Comparison of ENCODE assay signal across 16 cellular contexts in the genomic region with DNA sequence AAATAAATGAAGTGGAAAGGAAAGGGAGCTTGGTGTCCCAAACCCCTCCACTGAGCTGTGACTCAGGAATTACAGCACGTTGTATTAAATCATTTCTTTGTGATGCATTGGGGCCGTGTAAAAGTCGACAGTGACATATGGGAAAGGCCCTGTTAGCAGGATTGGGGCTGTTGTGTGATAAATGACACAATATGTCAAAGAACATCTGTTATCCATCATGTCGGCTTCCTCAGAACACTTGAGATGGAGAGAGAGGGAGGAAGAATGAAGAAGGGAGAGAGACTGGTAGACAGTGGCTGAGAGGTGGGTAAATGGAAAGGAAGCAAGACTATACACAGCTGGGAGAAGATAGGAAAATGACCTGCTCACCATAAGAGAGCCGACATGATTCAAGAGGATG.
A peak's percentile ranks its signal among the peaks of the same experiment; 100 is the strongest.
DNase-seq lines count a peak whose midpoint lies in the region; FAIRE-seq and TF ChIP-seq lines count a peak whose summit lies in the region.
"Had no signal": no experiment of that assay in that cellular context is flagged by ENCODE, and none has a peak within 500 bp of the region (broad histone marks: within the 10 kb centered on the region; RNA-seq: fewer than 3 reads in every experiment).

No MANE protein-coding gene starts in this region.

- no peak for FAIRE-seq in urothelium cell line (lab: Jason Lieb, UNC)
- FAIRE-seq: A204.1, D721Med had no signal

- H3K36me3 Mint-ChIP-seq in glutamatergic neuron (ENCODE audit: unreplicated experiment): no peaks in the 10 kb centered on the region
- H3K36me3 Mint-ChIP-seq: CD4-positive, alpha-beta memory T cell had no signal

- H3K27ac Mint-ChIP-seq in glutamatergic neuron (ENCODE audit: unreplicated experiment): peak overlapping the region; percentile 98
- H3K27ac Mint-ChIP-seq: CD4-positive, alpha-beta memory T cell had no signal

- in situ Hi-C loops in GM13977 (cut with MboI; ENCODE audit: low pct_unique_long_range_greater_than_20kb, low sequenced_read_pairs, unreplicated experiment): no loop called here

- DNase-seq in NCI-H1694 (lab: John Stamatoyannopoulos, UW): peak; percentile 92
- DNase-seq in NCI-H524 treated with DMSO at 0.1 percent for 48 hours (lab: John Stamatoyannopoulos, UW): peak; percentile 97
- DNase-seq in glutamatergic neuron: no peak
- no peak for DNase-seq in GM13977 (ENCODE audit: low spot score)
- DNase-seq in AG20443 (ENCODE audit: low spot score): no peak
- no peak for DNase-seq in NCI-H2227 treated with DMSO at 0.1 percent for 48 hours (lab: John Stamatoyannopoulos, UW)
- DNase-seq in urothelium cell line (ENCODE audit: low spot score): no peak
- DNase-seq: BE2C; CD4-positive, alpha-beta memory T cell; DMS53; GF-D8; GM23248; H7; IMR-90 had no signal

- no peak for TF ChIP-seq CTCF in glutamatergic neuron (IDR thresholded peaks at IDR 0.05; ENCODE audit: partially characterized antibody, unreplicated experiment)
- TF ChIP-seq CTCF in GM13977 (IDR thresholded peaks at IDR 0.05; ENCODE audit: extremely low read depth, insufficient read depth, missing control alignments): no peak

- peaks cover 51% of the 10 kb centered on the region for H3K4me1 Mint-ChIP-seq in glutamatergic neuron (ENCODE audit: low read depth, unreplicated experiment)
- H3K4me1 Mint-ChIP-seq: CD4-positive, alpha-beta memory T cell had no signal

- peaks cover 16% of the 10 kb centered on the region for H3K9me3 Mint-ChIP-seq in glutamatergic neuron (ENCODE audit: unreplicated experiment)

- H3K27me3 Mint-ChIP-seq in glutamatergic neuron (ENCODE audit: unreplicated experiment): peaks cover 6% of the 10 kb centered on the region
- H3K27me3 Mint-ChIP-seq: CD4-positive, alpha-beta memory T cell had no signal

- peak overlapping the region; percentile 78 for H3K4me3 Mint-ChIP-seq in glutamatergic neuron (ENCODE audit: unreplicated experiment)
- H3K4me3 Mint-ChIP-seq: CD4-positive, alpha-beta memory T cell had no signal

Comparison
In these comparisons a context has a peak if more than half of its experiments do, and no peak if none do; other contexts are left out.
1. DNase-seq: peak in NCI-H1694 (single experiment) and NCI-H524 treated with DMSO at 0.1 percent for 48 hours (single experiment); none in glutamatergic neuron (single experiment), GM13977 (single experiment), AG20443 (single experiment), NCI-H2227 treated with DMSO at 0.1 percent for 48 hours (single experiment) and urothelium cell line (single experiment).